14 cellular contexts compared by ENCODE assay signal in the genomic region with DNA sequence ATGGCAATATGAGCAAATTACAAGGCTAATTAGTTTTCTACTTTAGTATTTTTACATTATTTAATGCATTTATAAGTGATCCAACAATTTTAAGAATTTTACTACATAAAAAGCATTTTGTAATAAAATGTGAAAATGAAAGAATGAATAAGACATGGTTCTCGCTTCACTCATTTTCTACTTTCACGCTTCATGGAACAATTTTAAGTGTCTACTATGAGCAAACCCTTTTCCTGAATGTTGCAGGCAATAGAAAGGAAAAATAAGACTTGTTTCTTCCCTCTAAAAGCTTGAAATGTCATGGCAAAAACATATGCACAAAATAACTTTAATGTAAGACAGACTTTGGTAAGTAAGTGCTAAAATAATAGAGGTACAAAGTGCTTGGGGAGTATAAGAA.
DNase-seq lines count a peak whose midpoint lies in the region; ATAC-seq and TF ChIP-seq lines count a peak whose summit lies in the region.
"Had no signal": no experiment of that assay in that cellular context is flagged by ENCODE, and none has a peak within 500 bp of the region (broad histone marks: within the 10 kb centered on the region; RNA-seq: fewer than 3 reads in every experiment).

No MANE protein-coding gene starts in this region.

- peaks cover 33% of the 10 kb centered on the region for H3K27me3 Mint-ChIP-seq in activated naive CD4-positive, alpha-beta T cell treated with anti-CD3 and anti-CD28 coated beads for 36 hours (ENCODE audit: low read depth)
- H3K27me3 Mint-ChIP-seq in activated naive CD4-positive, alpha-beta T cell treated with anti-CD3 and anti-CD28 coated beads, Interleukin-2, amount 10 ng/mL, durations not matched to agents 7 days and 5 days: no peaks in the 10 kb centered on the region
- peaks cover 2% of the 10 kb centered on the region for H3K27me3 Mint-ChIP-seq in activated T-helper 2 cell treated with anti-CD3 and anti-CD28 coated beads, Interferon-gamma antibody, Interleukin-2, Interleukin-4, amounts not matched to agents 10 μg/mL and 5 μg/mL and 100 μg/mL, durations not matched to agents 14 hours and 24 hours and 36 hours (ENCODE audit: low read depth)
- H3K27me3 Mint-ChIP-seq in type B pancreatic cell: peaks cover 20% of the 10 kb centered on the region

- H3K36me3 ChIP-seq in testis (ENCODE audit: low read depth, missing control alignments): no peaks in the 10 kb centered on the region

- TF ChIP-seq POLR2A in testis (IDR thresholded peaks at IDR 0.05): no peak

- H3K4me3 ChIP-seq in testis: no peak overlapping the region

- H3K27ac ChIP-seq in testis: no peak overlapping the region
- H3K27ac ChIP-seq: KMS-11 had no signal

- H3K36me3 Mint-ChIP-seq in activated naive CD4-positive, alpha-beta T cell treated with anti-CD3 and anti-CD28 coated beads for 36 hours (ENCODE audit: low read depth): no peaks in the 10 kb centered on the region
- H3K36me3 Mint-ChIP-seq in activated naive CD4-positive, alpha-beta T cell treated with anti-CD3 and anti-CD28 coated beads, Interleukin-2, amount 10 ng/mL, durations not matched to agents 7 days and 5 days: no peaks in the 10 kb centered on the region
- H3K36me3 Mint-ChIP-seq in activated T-helper 2 cell treated with anti-CD3 and anti-CD28 coated beads, Interferon-gamma antibody, Interleukin-2, Interleukin-4, amounts not matched to agents 10 μg/mL and 5 μg/mL and 100 μg/mL, durations not matched to agents 14 hours and 24 hours and 36 hours (ENCODE audit: low read depth): no peaks in the 10 kb centered on the region
- H3K36me3 Mint-ChIP-seq in type B pancreatic cell: no peaks in the 10 kb centered on the region

- 94 to 95% methylated on average over 2 of the region's 2 CpGs for WGBS in testis, 2 donors

- intact Hi-C loops in activated naive CD4-positive, alpha-beta T cell treated with anti-CD3 and anti-CD28 coated beads for 36 hours (cut with micrococcal nuclease): no loop called here
- intact Hi-C loops in activated T-helper 2 cell treated with anti-CD3 and anti-CD28 coated beads, Interferon-gamma antibody, Interleukin-2, Interleukin-4, amounts not matched to agents 10 μg/mL and 5 μg/mL and 100 μg/mL, durations not matched to agents 14 hours and 24 hours and 36 hours (cut with micrococcal nuclease): no loop called here
- intact Hi-C loops in testis (cut with DNase I; ENCODE audit: low total_unique reads): no loop called here

- TF ChIP-seq CTCF in type B pancreatic cell (conservative IDR thresholded peaks at IDR 0.05) (no peak), testis (IDR thresholded peaks at IDR 0.05) (no peak)

- no peaks in the 10 kb centered on the region for H3K4me1 ChIP-seq in testis

- H3K9me3 Mint-ChIP-seq in activated naive CD4-positive, alpha-beta T cell treated with anti-CD3 and anti-CD28 coated beads for 36 hours: no peaks in the 10 kb centered on the region
- H3K9me3 Mint-ChIP-seq in activated naive CD4-positive, alpha-beta T cell treated with anti-CD3 and anti-CD28 coated beads, Interleukin-2, amount 10 ng/mL, durations not matched to agents 7 days and 5 days: no peaks in the 10 kb centered on the region
- H3K9me3 Mint-ChIP-seq in activated T-helper 2 cell treated with anti-CD3 and anti-CD28 coated beads, Interferon-gamma antibody, Interleukin-2, Interleukin-4, amounts not matched to agents 10 μg/mL and 5 μg/mL and 100 μg/mL, durations not matched to agents 14 hours and 24 hours and 36 hours: no peaks in the 10 kb centered on the region
- H3K9me3 Mint-ChIP-seq in type B pancreatic cell: peaks cover 9% of the 10 kb centered on the region
- H3K9me3 Mint-ChIP-seq: CD4-positive, alpha-beta T cell had no signal

- H3K4me3 Mint-ChIP-seq in activated naive CD4-positive, alpha-beta T cell treated with anti-CD3 and anti-CD28 coated beads for 36 hours: no peak overlapping the region
- H3K4me3 Mint-ChIP-seq in activated naive CD4-positive, alpha-beta T cell treated with anti-CD3 and anti-CD28 coated beads, Interleukin-2, amount 10 ng/mL, durations not matched to agents 7 days and 5 days: no peak overlapping the region
- H3K4me3 Mint-ChIP-seq in activated T-helper 2 cell treated with anti-CD3 and anti-CD28 coated beads, Interferon-gamma antibody, Interleukin-2, Interleukin-4, amounts not matched to agents 10 μg/mL and 5 μg/mL and 100 μg/mL, durations not matched to agents 14 hours and 24 hours and 36 hours (ENCODE audit: low read depth): no peak overlapping the region
- no peak overlapping the region for H3K4me3 Mint-ChIP-seq in type B pancreatic cell
- H3K4me3 Mint-ChIP-seq: CD4-positive, alpha-beta T cell had no signal

- no peaks in the 10 kb centered on the region for H3K27me3 ChIP-seq in testis

- no peaks in the 10 kb centered on the region for H3K9me3 ChIP-seq in testis

- peak overlapping the region; percentile 1 for H3K27ac Mint-ChIP-seq in activated naive CD4-positive, alpha-beta T cell treated with anti-CD3 and anti-CD28 coated beads for 36 hours
- no peak overlapping the region for H3K27ac Mint-ChIP-seq in activated naive CD4-positive, alpha-beta T cell treated with anti-CD3 and anti-CD28 coated beads, Interleukin-2, amount 10 ng/mL, durations not matched to agents 7 days and 5 days
- peak overlapping the region; percentile 20 for H3K27ac Mint-ChIP-seq in activated T-helper 2 cell treated with anti-CD3 and anti-CD28 coated beads, Interferon-gamma antibody, Interleukin-2, Interleukin-4, amounts not matched to agents 10 μg/mL and 5 μg/mL and 100 μg/mL, durations not matched to agents 14 hours and 24 hours and 36 hours
- peak overlapping the region; percentile 14 for H3K27ac Mint-ChIP-seq in type B pancreatic cell
- H3K27ac Mint-ChIP-seq: CD4-positive, alpha-beta T cell had no signal

- H3K4me1 Mint-ChIP-seq in activated naive CD4-positive, alpha-beta T cell treated with anti-CD3 and anti-CD28 coated beads for 36 hours (ENCODE audit: low read depth): peaks cover 5% of the 10 kb centered on the region
- no peaks in the 10 kb centered on the region for H3K4me1 Mint-ChIP-seq in activated naive CD4-positive, alpha-beta T cell treated with anti-CD3 and anti-CD28 coated beads, Interleukin-2, amount 10 ng/mL, durations not matched to agents 7 days and 5 days
- H3K4me1 Mint-ChIP-seq in activated T-helper 2 cell treated with anti-CD3 and anti-CD28 coated beads, Interferon-gamma antibody, Interleukin-2, Interleukin-4, amounts not matched to agents 10 μg/mL and 5 μg/mL and 100 μg/mL, durations not matched to agents 14 hours and 24 hours and 36 hours (ENCODE audit: low read depth): peaks cover 2% of the 10 kb centered on the region
- peaks cover 29% of the 10 kb centered on the region for H3K4me1 Mint-ChIP-seq in type B pancreatic cell (ENCODE audit: unreplicated experiment)

- CTCF ChIA-PET in activated naive CD4-positive, alpha-beta T cell treated with anti-CD3 and anti-CD28 coated beads for 36 hours (lab: Charles Lee): no interaction called here
- CTCF ChIA-PET in activated naive CD4-positive, alpha-beta T cell treated with anti-CD3 and anti-CD28 coated beads, Interleukin-2, amount 10 ng/mL, durations not matched to agents 7 days and 5 days (lab: Charles Lee): interaction anchor here (0.7 kb wide), 1 partner anchor 30 kb away, joined by 3 read pairs; no protein-coding TSS in a partner anchor

- ATAC-seq in GM21423 (IDR thresholded peaks at IDR 0.05; ENCODE audit: unreplicated experiment): no peak

- DNase-seq in activated naive CD4-positive, alpha-beta T cell treated with anti-CD3 and anti-CD28 coated beads for 36 hours: no peak
- DNase-seq in activated naive CD4-positive, alpha-beta T cell treated with anti-CD3 and anti-CD28 coated beads, Interleukin-2, amount 10 ng/mL, durations not matched to agents 7 days and 5 days: no peak
- DNase-seq in activated T-helper 2 cell treated with anti-CD3 and anti-CD28 coated beads, Interferon-gamma antibody, Interleukin-2, Interleukin-4, amounts not matched to agents 10 μg/mL and 5 μg/mL and 100 μg/mL, durations not matched to agents 14 hours and 24 hours and 36 hours (ENCODE audit: low spot score): no peak
- DNase-seq in kidney glomerular epithelial cell (lab: John Stamatoyannopoulos, UW) (peak; percentile 27), type B pancreatic cell (ENCODE audit: extremely low spot score, unreplicated experiment) (no peak), testis (no peak), NCI-H2107 (lab: John Stamatoyannopoulos, UW) (no peak)
- DNase-seq: AML-193; Calu3; CD4-positive, alpha-beta T cell; NCI-H1092 treated with DMSO at 0.1 percent for 48 hours; NCI-H1694 treated with DMSO at 0.1 percent for 48 hours had no signal
